In genomic region chr1:209880051-209880450, GRCh38 we compare ENCODE assay signal across 2 cellular contexts.
TF ChIP-seq lines count a peak whose summit lies in the region.

No MANE protein-coding gene starts in this region.

TF ChIP-seq in SK-N-SH, 30 proteins besides CTCF, POLR2A, EP300 and RAD21 (continued from another document):
- TF ChIP-seq YY1 (IDR thresholded peaks at IDR 0.05; ENCODE audit: low read depth), result no peak
- no peak for TF ChIP-seq MAX (IDR thresholded peaks at IDR 0.05; ENCODE audit: low read depth)
- no peak for TF ChIP-seq FOSL2 (IDR thresholded peaks at IDR 0.05; ENCODE audit: borderline replicate concordance, low read depth)
- no peak for TF ChIP-seq RFX5 (IDR thresholded peaks at IDR 0.05; ENCODE audit: low read length)
- no peak for TF ChIP-seq SIN3A (IDR thresholded peaks at IDR 0.05; ENCODE audit: borderline replicate concordance, low read depth, low read length)
- TF ChIP-seq EZH2phosphoT487 (IDR thresholded peaks at IDR 0.05; ENCODE audit: borderline replicate concordance, low read depth), result no peak
- no peak for TF ChIP-seq SMC3 (IDR thresholded peaks at IDR 0.05; ENCODE audit: low read depth, low read length)
- no peak for TF ChIP-seq TCF12 (IDR thresholded peaks at IDR 0.05)
- TF ChIP-seq CHD2 (IDR thresholded peaks at IDR 0.05; ENCODE audit: low read length, partially characterized antibody), result no peak
- TF ChIP-seq JUND (IDR thresholded peaks at IDR 0.05), result no peak
- TF ChIP-seq IRF3 (IDR thresholded peaks at IDR 0.05; ENCODE audit: low read depth, low read length), result no peak
- TF ChIP-seq USF2 (IDR thresholded peaks at IDR 0.05; ENCODE audit: borderline replicate concordance, low read depth, low read length), result no peak

TF ChIP-seq in SK-N-SH treated with all-trans-retinoic acid at 6 μM for 48 hours, 23 proteins besides CTCF, POLR2A, EP300 and RAD21:
- no peak for TF ChIP-seq POU6F1 (CRISPR knock-in tag; IDR thresholded peaks at IDR 0.05; ENCODE audit: borderline replicate concordance, low read depth)
- no peak for TF ChIP-seq ZFP30 (CRISPR knock-in tag; IDR thresholded peaks at IDR 0.05)
- no peak for TF ChIP-seq ZFP3 (CRISPR knock-in tag; IDR thresholded peaks at IDR 0.05)
- TF ChIP-seq PPARA (CRISPR knock-in tag; IDR thresholded peaks at IDR 0.05; ENCODE audit: borderline replicate concordance), result no peak
- no peak for TF ChIP-seq ISL1 (CRISPR knock-in tag; IDR thresholded peaks at IDR 0.05)
- no peak for TF ChIP-seq TOX (CRISPR knock-in tag; IDR thresholded peaks at IDR 0.05; ENCODE audit: borderline replicate concordance)
- TF ChIP-seq OSR1 (CRISPR knock-in tag; IDR thresholded peaks at IDR 0.05), result no peak
- no peak for TF ChIP-seq PATZ1 (CRISPR knock-in tag; IDR thresholded peaks at IDR 0.05; ENCODE audit: borderline replicate concordance)
- TF ChIP-seq SNAI2 (CRISPR knock-in tag; IDR thresholded peaks at IDR 0.05), result no peak
- no peak for TF ChIP-seq ZC3H10 (CRISPR knock-in tag; IDR thresholded peaks at IDR 0.05)
- TF ChIP-seq CSRNP3 (CRISPR knock-in tag; IDR thresholded peaks at IDR 0.05), result no peak
- TF ChIP-seq ARNTL (CRISPR knock-in tag; IDR thresholded peaks at IDR 0.05; ENCODE audit: borderline replicate concordance, low read depth), result no peak
- TF ChIP-seq RARB (CRISPR knock-in tag; IDR thresholded peaks at IDR 0.05), result no peak
- no peak for TF ChIP-seq GLIS3 (CRISPR knock-in tag; IDR thresholded peaks at IDR 0.05)
